8 cellular contexts compared by ENCODE assay signal in genomic region chrX:82218361-82218760, GRCh38.
DNase-seq lines count a peak whose midpoint lies in the region; ATAC-seq and TF ChIP-seq lines count a peak whose summit lies in the region.

No MANE protein-coding gene starts in this region.

- H3K9me3 Mint-ChIP-seq in MCF 10A (ENCODE audit: unreplicated experiment) = peaks cover 7% of the 10 kb centered on the region

- H4K20me1 ChIP-seq in Loucy (ENCODE audit: insufficient read depth, low read length, poor library complexity, severe bottlenecking) = no peaks in the 10 kb centered on the region

- H3K27me3 Mint-ChIP-seq in MCF 10A (ENCODE audit: insufficient read depth, unreplicated experiment) = peaks cover 18% of the 10 kb centered on the region

- no peak overlapping the region for H3K27ac Mint-ChIP-seq in MCF 10A (ENCODE audit: low read depth, unreplicated experiment)

- CTCF ChIA-PET in MCF 10A (lab: Yijun Ruan, JAX) = interaction anchor here (0.6 to 3.4 kb wide), 25 partner anchors 11 to 1717 kb away, joined by 3 to 18 read pairs (median 4); no protein-coding TSS in a partner anchor

- H3K36me3 Mint-ChIP-seq in MCF 10A (ENCODE audit: insufficient read depth, unreplicated experiment) = no peaks in the 10 kb centered on the region

- TF ChIP-seq CTCF in Loucy (conservative IDR thresholded peaks at IDR 0.05; ENCODE audit: low read length) (peak; percentile 55), MCF 10A (IDR thresholded peaks at IDR 0.05; ENCODE audit: unreplicated experiment) (peak; percentile 60)

- H3K4me3 ChIP-seq in Loucy (ENCODE audit: low read length, poor library complexity, severe bottlenecking) (peak overlapping the region; percentile 46), neuron (ENCODE audit: low read length) (no peak overlapping the region)

- no peaks in the 10 kb centered on the region for H3K79me2 ChIP-seq in Loucy (ENCODE audit: insufficient read depth, low read length)

- peak; percentile 75 for DNase-seq in DMS53 (lab: John Stamatoyannopoulos, UW)
- peak; percentile 61 for DNase-seq in MCF 10A (ENCODE audit: unreplicated experiment)
- DNase-seq in activated naive CD4-positive, alpha-beta T cell treated with Interleukin-2 at 50 U/mL for 16 hours = no peak
- DNase-seq in NCI-H345 (lab: John Stamatoyannopoulos, UW) = no peak
- no peak for DNase-seq in stimulated activated CD4-positive, alpha-beta T cell treated with anti-CD3 and anti-CD28 coated beads, Interleukin-4, amount 100 ng/mL, for 4 hours

- peaks cover 11% of the 10 kb centered on the region for H3K4me1 Mint-ChIP-seq in MCF 10A (ENCODE audit: insufficient read depth, unreplicated experiment)

- peak overlapping the region; percentile 41 for H3K9ac ChIP-seq in Loucy (ENCODE audit: low read depth, low read length, poor library complexity, severe bottlenecking)

- POLR2A ChIA-PET in MCF 10A (lab: Yijun Ruan, JAX) = interaction anchor here (0.6 kb wide), 1 partner anchor 80 kb away, joined by 4 read pairs; no protein-coding TSS in a partner anchor

- no peaks in the 10 kb centered on the region for H3K27me3 ChIP-seq in Loucy (ENCODE audit: insufficient read depth, low read length, poor library complexity, severe bottlenecking)
- H3K27me3 ChIP-seq in neuron (ENCODE audit: insufficient read depth, low read length) = no peaks in the 10 kb centered on the region

- H3F3A ChIP-seq in Loucy (ENCODE audit: low read depth) = no peaks in the 10 kb centered on the region

- H3K4me2 ChIP-seq in Loucy (ENCODE audit: low read depth, low read length, poor library complexity, severe bottlenecking) = peak overlapping the region; percentile 50

- no TSS peak for BruUV-seq in MCF 10A (replicated peaks; lab: Mats Ljungman, UMichigan)

- peak overlapping the region; percentile 85 for H2AFZ ChIP-seq in Loucy (ENCODE audit: low read length)
- H2AFZ ChIP-seq in neuron (ENCODE audit: low read depth, low read length) = peak overlapping the region; percentile 66

- H3K4me1 ChIP-seq in Loucy (ENCODE audit: insufficient read depth, low read length, poor library complexity, severe bottlenecking) = peaks cover 4% of the 10 kb centered on the region
- no peaks in the 10 kb centered on the region for H3K4me1 ChIP-seq in neuron (ENCODE audit: insufficient read depth, low read length)

- H3K36me3 ChIP-seq in Loucy (ENCODE audit: insufficient read depth, low read length) = no peaks in the 10 kb centered on the region
- H3K36me3 ChIP-seq in neuron (ENCODE audit: insufficient read depth, low read length) = no peaks in the 10 kb centered on the region

- H3K9me3 ChIP-seq in Loucy (ENCODE audit: insufficient read depth, low read depth, low read length) (no peaks in the 10 kb centered on the region), neuron (ENCODE audit: low read length) (no peaks in the 10 kb centered on the region)

- H3K4me3 Mint-ChIP-seq in MCF 10A (ENCODE audit: unreplicated experiment) = no peak overlapping the region

- peak; percentile 51 for ATAC-seq in GM21381 (IDR thresholded peaks at IDR 0.05; ENCODE audit: unreplicated experiment)

- intact Hi-C loops in MCF 10A (cut with micrococcal nuclease) = loop anchor here (1.0 kb wide), 2 partner anchors 1198 to 1417 kb away; no protein-coding TSS in a partner anchor

- no peaks in the 10 kb centered on the region for H3K9me2 ChIP-seq in Loucy (replicated peaks; ENCODE audit: low read depth, low read length)

Comparison
In these comparisons a context has a peak if more than half of its experiments do, and no peak if none do; other contexts are left out.
1. DNase-seq: peak in DMS53 (single experiment) and MCF 10A (single experiment); none in activated naive CD4-positive, alpha-beta T cell treated with Interleukin-2 at 50 U/mL for 16 hours (single experiment), NCI-H345 (single experiment) and stimulated activated CD4-positive, alpha-beta T cell treated with anti-CD3 and anti-CD28 coated beads, Interleukin-4, amount 100 ng/mL, for 4 hours (0 of 2).